13 cellular contexts compared by ENCODE assay signal in genomic region chr18:49697757-49698595, GRCh38.
A peak's percentile ranks its signal among the peaks of the same experiment; 100 is the strongest.
DNase-seq lines count a peak whose midpoint lies in the region; ATAC-seq and TF ChIP-seq lines count a peak whose summit lies in the region.
"Had no signal": no experiment of that assay in that cellular context is flagged by ENCODE, and none has a peak within 500 bp of the region (broad histone marks: within the 10 kb centered on the region; RNA-seq: fewer than 3 reads in every experiment).

No MANE protein-coding gene starts in this region.

- no peaks in the 10 kb centered on the region for H3K79me2 ChIP-seq in hepatocyte

- H3K36me3 ChIP-seq in hepatocyte (replicated peaks; ENCODE audit: insufficient read depth, low read depth) = no peaks in the 10 kb centered on the region

- no peak for TF ChIP-seq CTCF in WTC11 (IDR thresholded peaks at IDR 0.05)
- TF ChIP-seq CTCF in hepatocyte (IDR thresholded peaks at IDR 0.05; ENCODE audit: poor library complexity) = peak; percentile 24

- no peak overlapping the region for H3K4me3 Mint-ChIP-seq in WTC11
- H3K4me3 Mint-ChIP-seq: type B pancreatic cell had no signal

- H3K36me3 Mint-ChIP-seq in WTC11 = no peaks in the 10 kb centered on the region
- H3K36me3 Mint-ChIP-seq: type B pancreatic cell had no signal

- POLR2A ChIA-PET in WTC11 (lab: Charles Lee) = no interaction called here

- H3K4me1 Mint-ChIP-seq in WTC11 = peaks cover 29% of the 10 kb centered on the region

- ATAC-seq in WTC11 (peak; percentile 85), GM18505 (IDR thresholded peaks at IDR 0.05; ENCODE audit: unreplicated experiment) (no peak)

- peak overlapping the region; percentile 6 for H3K27ac ChIP-seq in hepatocyte
- H3K27ac ChIP-seq: 22Rv1, KMS-11 had no signal

- H4K20me1 ChIP-seq in hepatocyte (ENCODE audit: insufficient read depth, poor library complexity, severe bottlenecking) = no peaks in the 10 kb centered on the region

- no peak for TF ChIP-seq POLR2A in GM18505 (IDR thresholded peaks at IDR 0.05; ENCODE audit: borderline replicate concordance, extremely low read depth, insufficient read depth, insufficient read length)

- DNase-seq in DMS 273 (lab: John Stamatoyannopoulos, UW; ENCODE audit: unreplicated experiment) (peak; percentile 9), DMS 273 treated with DMSO at 0.1 percent for 48 hours (lab: John Stamatoyannopoulos, UW) (no peak), WTC11 (ENCODE audit: low spot score) (peak; percentile 34), hepatocyte (ENCODE audit: low spot score) (no peak), renal cortical epithelial cell (ENCODE audit: low read depth) (peak; percentile 9), mucosa of gallbladder (ENCODE audit: low spot score) (no peak)
- no peak for DNase-seq in stimulated activated naive CD4-positive, alpha-beta T cell treated with Interleukin-2 at 50 U/mL for 16 hours (lab: John Stamatoyannopoulos, UW)
- DNase-seq: activated CD4-positive, alpha-beta T cell treated with anti-CD3 and anti-CD28 coated beads for 48 hours; NCI-H446 treated with DMSO at 0.1 percent for 48 hours had no signal

- H3K4me1 ChIP-seq in hepatocyte (ENCODE audit: insufficient read depth) = peaks cover 22% of the 10 kb centered on the region

- no peaks in the 10 kb centered on the region for H3K9me2 ChIP-seq in hepatocyte (replicated peaks; ENCODE audit: insufficient read depth)

- no peak overlapping the region for H3K4me3 ChIP-seq in hepatocyte

- H3K27ac Mint-ChIP-seq in WTC11 = peak overlapping the region; percentile 55; the same call in 1 of the 2 replicates
- H3K27ac Mint-ChIP-seq: type B pancreatic cell had no signal

- no peaks in the 10 kb centered on the region for H3K9me3 Mint-ChIP-seq in WTC11
- H3K9me3 Mint-ChIP-seq: type B pancreatic cell had no signal

- CTCF ChIA-PET in WTC11 (lab: Charles Lee) = interaction anchor here (0.9 to 1.6 kb wide), 8 partner anchors 13 to 187 kb away, joined by 3 to 5 read pairs (median 3); no protein-coding TSS in a partner anchor

- H3K27me3 ChIP-seq in hepatocyte = no peaks in the 10 kb centered on the region

- H3K27me3 Mint-ChIP-seq in WTC11 (ENCODE audit: low read depth) = no peaks in the 10 kb centered on the region

- no peaks in the 10 kb centered on the region for H3K9me3 ChIP-seq in hepatocyte (ENCODE audit: low read depth)

- WGBS in hepatocyte (ENCODE audit: low lambda C conversion rate, missing lambda C conversion rate) = 63% methylated on average over 8 of the region's 8 CpGs

- H3K4me2 ChIP-seq in hepatocyte = no peak overlapping the region
- H3K4me2 ChIP-seq: KMS-11 had no signal

- H2AFZ ChIP-seq in hepatocyte = peak overlapping the region; percentile 35

TF ChIP-seq in WTC11, 78 proteins besides CTCF, POLR2A, EP300 and RAD21:
- TF ChIP-seq NFYB (CRISPR knock-in tag; conservative IDR thresholded peaks at IDR 0.05; ENCODE audit: low read depth) (no peak), CDX4 (CRISPR knock-in tag; IDR thresholded peaks at IDR 0.05; ENCODE audit: borderline replicate concordance) (no peak), IRF1 (CRISPR knock-in tag; IDR thresholded peaks at IDR 0.05) (no peak), GTF2I (CRISPR knock-in tag; conservative IDR thresholded peaks at IDR 0.05) (no peak), FOXP1 (CRISPR knock-in tag; IDR thresholded peaks at IDR 0.05; ENCODE audit: borderline replicate concordance) (no peak), RORB (CRISPR knock-in tag; IDR thresholded peaks at IDR 0.05) (no peak), SMAD3 (CRISPR knock-in tag; IDR thresholded peaks at IDR 0.05; ENCODE audit: borderline replicate concordance) (no peak), EMX1 (CRISPR knock-in tag; IDR thresholded peaks at IDR 0.05) (no peak), ZNF671 (CRISPR knock-in tag; IDR thresholded peaks at IDR 0.05) (no peak), NR1H2 (CRISPR knock-in tag; IDR thresholded peaks at IDR 0.05) (no peak), ZNF263 (CRISPR knock-in tag; IDR thresholded peaks at IDR 0.05; ENCODE audit: low read depth) (no peak), NFE2L1 (CRISPR knock-in tag; IDR thresholded peaks at IDR 0.05) (no peak), SOX15 (CRISPR knock-in tag; IDR thresholded peaks at IDR 0.05) (no peak), ATF3 (CRISPR knock-in tag; conservative IDR thresholded peaks at IDR 0.05) (no peak), TP53 (CRISPR knock-in tag; IDR thresholded peaks at IDR 0.05) (no peak)
- TF ChIP-seq, protein P1, sequence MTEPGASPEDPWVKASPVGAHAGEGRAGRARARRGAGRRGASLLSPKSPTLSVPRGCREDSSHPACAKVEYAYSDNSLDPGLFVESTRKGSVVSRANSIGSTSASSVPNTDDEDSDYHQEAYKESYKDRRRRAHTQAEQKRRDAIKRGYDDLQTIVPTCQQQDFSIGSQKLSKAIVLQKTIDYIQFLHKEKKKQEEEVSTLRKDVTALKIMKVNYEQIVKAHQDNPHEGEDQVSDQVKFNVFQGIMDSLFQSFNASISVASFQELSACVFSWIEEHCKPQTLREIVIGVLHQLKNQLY (CRISPR knock-in tag; IDR thresholded peaks at IDR 0.05) = no peak
- TF ChIP-seq, protein P2, sequence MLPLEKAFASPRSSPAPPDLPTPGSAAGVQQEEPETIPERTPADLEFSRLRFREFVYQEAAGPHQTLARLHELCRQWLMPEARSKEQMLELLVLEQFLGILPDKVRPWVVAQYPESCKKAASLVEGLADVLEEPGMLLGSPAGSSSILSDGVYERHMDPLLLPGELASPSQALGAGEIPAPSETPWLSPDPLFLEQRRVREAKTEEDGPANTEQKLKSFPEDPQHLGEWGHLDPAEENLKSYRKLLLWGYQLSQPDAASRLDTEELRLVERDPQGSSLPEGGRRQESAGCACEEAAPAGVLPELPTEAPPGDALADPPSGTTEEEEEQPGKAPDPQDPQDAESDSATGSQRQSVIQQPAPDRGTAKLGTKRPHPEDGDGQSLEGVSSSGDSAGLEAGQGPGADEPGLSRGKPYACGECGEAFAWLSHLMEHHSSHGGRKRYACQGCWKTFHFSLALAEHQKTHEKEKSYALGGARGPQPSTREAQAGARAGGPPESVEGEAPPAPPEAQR (CRISPR knock-in tag; IDR thresholded peaks at IDR 0.05) = no peak
- TF ChIP-seq, protein P3, sequence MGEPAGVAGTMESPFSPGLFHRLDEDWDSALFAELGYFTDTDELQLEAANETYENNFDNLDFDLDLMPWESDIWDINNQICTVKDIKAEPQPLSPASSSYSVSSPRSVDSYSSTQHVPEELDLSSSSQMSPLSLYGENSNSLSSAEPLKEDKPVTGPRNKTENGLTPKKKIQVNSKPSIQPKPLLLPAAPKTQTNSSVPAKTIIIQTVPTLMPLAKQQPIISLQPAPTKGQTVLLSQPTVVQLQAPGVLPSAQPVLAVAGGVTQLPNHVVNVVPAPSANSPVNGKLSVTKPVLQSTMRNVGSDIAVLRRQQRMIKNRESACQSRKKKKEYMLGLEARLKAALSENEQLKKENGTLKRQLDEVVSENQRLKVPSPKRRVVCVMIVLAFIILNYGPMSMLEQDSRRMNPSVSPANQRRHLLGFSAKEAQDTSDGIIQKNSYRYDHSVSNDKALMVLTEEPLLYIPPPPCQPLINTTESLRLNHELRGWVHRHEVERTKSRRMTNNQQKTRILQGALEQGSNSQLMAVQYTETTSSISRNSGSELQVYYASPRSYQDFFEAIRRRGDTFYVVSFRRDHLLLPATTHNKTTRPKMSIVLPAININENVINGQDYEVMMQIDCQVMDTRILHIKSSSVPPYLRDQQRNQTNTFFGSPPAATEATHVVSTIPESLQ (CRISPR knock-in tag; IDR thresholded peaks at IDR 0.05) = no peak
TF ChIP-seq in WTC11: peak in this region for 0.

Comparison
In these comparisons a context has a peak if more than half of its experiments do, and no peak if none do; other contexts are left out.
1. DNase-seq: peak in DMS 273 (single experiment), WTC11 (single experiment) and renal cortical epithelial cell (single experiment); none in DMS 273 treated with DMSO at 0.1 percent for 48 hours (single experiment), hepatocyte (single experiment), stimulated activated naive CD4-positive, alpha-beta T cell treated with Interleukin-2 at 50 U/mL for 16 hours (single experiment) and mucosa of gallbladder (single experiment).